In the genomic region with DNA sequence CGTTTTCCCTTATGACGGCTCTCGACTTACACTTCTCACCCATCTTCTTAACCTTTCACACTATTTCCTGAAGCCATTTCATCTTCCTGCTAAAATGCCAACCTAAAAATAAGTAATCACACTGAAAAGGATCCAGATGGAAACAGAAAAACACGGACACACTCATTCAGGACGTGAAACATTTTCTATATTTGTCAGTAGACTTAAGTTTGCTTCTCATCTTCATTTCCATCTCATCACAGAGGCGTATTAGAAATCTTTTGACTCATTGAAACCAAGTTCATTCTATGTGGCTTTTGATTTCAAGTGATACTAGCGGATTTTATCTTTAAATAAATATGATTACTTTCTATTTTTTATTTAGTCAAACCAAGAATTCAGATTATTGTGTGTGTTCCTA, we compare ENCODE assay signal across 28 cellular contexts.
"Had no signal": no experiment of that assay in that cellular context is flagged by ENCODE, and none has a peak within 500 bp of the region (broad histone marks: within the 10 kb centered on the region; RNA-seq: fewer than 3 reads in every experiment).

No MANE protein-coding gene starts in this region.

- H3K4me3 ChIP-seq: esophagus squamous epithelium, heart right ventricle, left lung, pancreas, right atrium auricular region, smooth muscle cell, suprapubic skin, transverse colon, upper lobe of right lung, uterus had no signal

- H3K9me3 Mint-ChIP-seq: effector memory CD8-positive, alpha-beta T cell had no signal

- H3K4me3 Mint-ChIP-seq: effector memory CD8-positive, alpha-beta T cell; naive thymus-derived CD4-positive, alpha-beta T cell; stimulated activated memory B cell treated with anti-CD40 and anti-IgM and Interleukin-4, amounts not matched to agents 10 μg/mL and 1 μg/mL and 100 μg/mL, for 72 hours; stimulated activated naive CD8-positive, alpha-beta T cell treated with anti-CD3 and anti-CD28 coated beads, Interleukin-15, Interleukin-2, amounts not matched to agents 100 ng/mL and 50 ng/mL, for 24 hours had no signal

- H3K36me3 ChIP-seq: esophagus squamous epithelium, heart right ventricle, left lung, neutrophil, pancreas, right atrium auricular region, suprapubic skin, transverse colon, upper lobe of right lung, uterus had no signal

- H3K4me1 ChIP-seq: esophagus squamous epithelium, left lung, pancreas, right atrium auricular region, suprapubic skin, transverse colon, upper lobe of right lung, uterus had no signal

- ATAC-seq: effector memory CD8-positive, alpha-beta T cell; heart right ventricle; left cardiac atrium; left lung; naive thymus-derived CD4-positive, alpha-beta T cell; pancreas; sciatic nerve; stimulated activated memory B cell treated with anti-CD40 and anti-IgM and Interleukin-4, amounts not matched to agents 10 μg/mL and 1 μg/mL and 100 μg/mL, for 72 hours; upper lobe of right lung had no signal

- DNase-seq: cortex of kidney; effector memory CD8-positive, alpha-beta T cell; erythroblast; esophagus squamous epithelium; foreskin melanocyte; glutamatergic neuron; heart right ventricle; hippocampal formation; left cardiac atrium; left lung; mesendoderm; midbrain; naive thymus-derived CD4-positive, alpha-beta T cell; pancreas; stimulated activated CD4-positive, alpha-beta T cell treated with anti-CD3 and anti-CD28 coated beads, Interleukin-12 subunit alpha, Interleukin-12 subunit beta, amount 100 ng/mL, for 4 hours; stimulated activated CD4-positive, alpha-beta T cell treated with anti-CD3 and anti-CD28 coated beads, Interleukin-2, amount 100 ng/mL, for 24 hours; stimulated activated CD4-positive, alpha-beta T cell treated with anti-CD3 and anti-CD28 coated beads, Interleukin-4, amount 100 ng/mL, for 24 hours; transverse colon; upper lobe of right lung; uterus had no signal

- H3K27me3 Mint-ChIP-seq: progenitor cell of endocrine pancreas had no signal

- H3K27ac ChIP-seq: esophagus squamous epithelium, heart right ventricle, left lung, neutrophil, pancreas, right atrium auricular region, suprapubic skin, transverse colon, upper lobe of right lung, uterus had no signal

- H3K4me1 Mint-ChIP-seq: stimulated activated memory B cell treated with anti-CD40 and anti-IgM and Interleukin-4, amounts not matched to agents 10 μg/mL and 1 μg/mL and 100 μg/mL, for 72 hours had no signal

- H3K27me3 ChIP-seq: esophagus squamous epithelium, heart right ventricle, pancreas, right atrium auricular region, suprapubic skin, transverse colon, upper lobe of right lung, uterus had no signal

- H3K36me3 Mint-ChIP-seq: naive thymus-derived CD4-positive, alpha-beta T cell; stimulated activated memory B cell treated with anti-CD40 and anti-IgM and Interleukin-4, amounts not matched to agents 10 μg/mL and 1 μg/mL and 100 μg/mL, for 72 hours had no signal

- H3K4me2 ChIP-seq: smooth muscle cell had no signal

- H3K27ac Mint-ChIP-seq: effector memory CD8-positive, alpha-beta T cell; naive thymus-derived CD4-positive, alpha-beta T cell; progenitor cell of endocrine pancreas; stimulated activated memory B cell treated with anti-CD40 and anti-IgM and Interleukin-4, amounts not matched to agents 10 μg/mL and 1 μg/mL and 100 μg/mL, for 72 hours; stimulated activated naive CD8-positive, alpha-beta T cell treated with anti-CD3 and anti-CD28 coated beads, Interleukin-15, Interleukin-2, amounts not matched to agents 100 ng/mL and 50 ng/mL, for 24 hours had no signal

- H3K9me3 ChIP-seq: esophagus squamous epithelium, neutrophil, pancreas, right atrium auricular region, suprapubic skin, transverse colon, upper lobe of right lung, uterus had no signal
